In the genomic region with DNA sequence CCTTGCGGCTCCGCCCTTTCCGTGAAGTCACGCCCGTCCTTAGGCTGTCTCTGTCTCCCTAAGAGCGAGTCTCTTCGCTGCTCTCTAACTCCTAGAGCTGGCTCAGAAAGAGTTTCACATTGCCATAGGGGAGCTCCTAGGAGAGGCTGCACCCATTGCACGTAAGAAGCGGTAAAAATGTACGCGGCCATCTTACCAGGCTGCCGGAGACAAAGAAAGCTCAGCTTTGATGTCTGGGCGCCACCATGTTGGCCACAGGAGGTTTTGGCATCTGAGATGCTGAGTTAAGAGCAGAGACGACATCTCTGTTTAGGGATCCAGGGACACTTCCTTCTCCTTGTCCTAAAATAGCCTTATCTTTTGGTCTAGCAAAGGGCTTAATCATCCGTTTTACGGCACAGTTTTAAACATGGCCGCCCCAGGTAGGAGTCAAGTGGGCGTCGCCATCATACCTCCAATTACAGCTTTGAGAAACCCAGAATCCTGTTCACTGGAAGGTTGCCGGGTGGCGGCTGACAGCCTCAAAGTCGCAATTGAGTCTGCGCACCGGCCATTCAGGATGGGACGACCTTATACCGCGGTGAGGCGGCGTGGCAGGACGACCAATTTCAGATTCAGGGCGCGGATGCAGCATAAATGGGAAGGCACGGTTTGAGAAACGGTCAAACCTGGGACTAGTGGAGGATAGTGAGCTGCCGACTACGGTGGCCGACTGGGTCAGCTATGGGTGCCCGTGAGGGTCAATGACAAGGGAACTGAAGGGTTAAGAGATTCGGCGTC, we compare ENCODE assay signal across 8 cellular contexts. TPM values are rescaled to one million over a fixed set of nuclear protein-coding genes. Genes with fewer than 3 reads are reported as not detected.
DNase-seq lines count a peak whose midpoint lies in the region; ATAC-seq and TF ChIP-seq lines count a peak whose summit lies in the region.

ZNF793 (plus strand) TSS at position 553 of the 780 bp plus-strand sequence. CDS start 16,501 bp downstream, outside the sequence.

- H3K36me3 ChIP-seq in HUES64 (ENCODE audit: insufficient read depth, low read length), result peaks cover 22% of the 10 kb centered on the region
- H3K36me3 ChIP-seq in hepatocyte (replicated peaks; ENCODE audit: insufficient read depth, low read depth), result no peaks in the 10 kb centered on the region
- peaks cover 3 to 23% of the 10 kb centered on the region in 2 donors for H3K36me3 ChIP-seq in psoas muscle (ENCODE audit: insufficient read depth in 1 of 2, low read depth in 1 of 2)
- H3K36me3 ChIP-seq in upper lobe of left lung, result peaks cover 0 to 11% (median 0%) of the 10 kb centered on the region in 4 donors

- intact Hi-C loops in psoas muscle (cut with DNase I), result no loop called here

- H3K9me2 ChIP-seq in hepatocyte (replicated peaks; ENCODE audit: insufficient read depth), result no peaks in the 10 kb centered on the region

- H4K20me1 ChIP-seq in hepatocyte (ENCODE audit: insufficient read depth, poor library complexity, severe bottlenecking), result no peaks in the 10 kb centered on the region

- peak within 1 kb of the TSS; percentile 97 for H3K9ac ChIP-seq in HUES64 (ENCODE audit: low read depth, low read length)

- 1% methylated on average over 40 of the region's 40 CpGs for WGBS in HUES64
- WGBS in hepatocyte (ENCODE audit: low lambda C conversion rate, missing lambda C conversion rate), result 4% methylated on average over 40 of the region's 40 CpGs
- WGBS in psoas muscle, 3 donors, result 0 to 1% (median 0%) methylated on average over 40 of the region's 40 CpGs
- 0% methylated on average over 26 to 37 of the region's 40 CpGs for WGBS in upper lobe of left lung, 2 donors

- peak; percentile 44 for DNase-seq in GM10266 (ENCODE audit: extremely low spot score)
- DNase-seq in amygdala (lab: John Stamatoyannopoulos, UW), result peak; percentile 37 to 96 (median 76)
- DNase-seq in hepatocyte (ENCODE audit: low spot score), result peak; percentile 91
- peak; percentile 76 to 78 for DNase-seq in psoas muscle
- peak; percentile 57 to 58 for DNase-seq in upper lobe of left lung

- H3K9me3 ChIP-seq in HUES64 (ENCODE audit: insufficient read depth, low read depth, low read length), result no peaks in the 10 kb centered on the region
- no peaks in the 10 kb centered on the region for H3K9me3 ChIP-seq in hepatocyte (ENCODE audit: low read depth)
- H3K9me3 ChIP-seq in psoas muscle, result peaks cover 13% of the 10 kb centered on the region
- H3K9me3 ChIP-seq in upper lobe of left lung, result peaks cover 0 to 31% (median 10%) of the 10 kb centered on the region in 4 donors

- peak within 1 kb of the TSS; percentile 85 for H3K4me2 ChIP-seq in hepatocyte

- H3K4me3 ChIP-seq in HUES64 (ENCODE audit: low read length) (peak within 1 kb of the TSS; percentile 78), hepatocyte (peak within 1 kb of the TSS; percentile 93), psoas muscle (peak within 1 kb of the TSS; percentile 87), upper lobe of left lung (peak within 1 kb of the TSS; percentile 49 to 70 (median 66))

- H3K4me1 ChIP-seq in HUES64 (ENCODE audit: insufficient read depth, low read length) (peaks cover 11% of the 10 kb centered on the region), hepatocyte (ENCODE audit: insufficient read depth) (peaks cover 4% of the 10 kb centered on the region), psoas muscle (peaks cover 7% of the 10 kb centered on the region), upper lobe of left lung (peaks cover 0 to 16% (median 3%) of the 10 kb centered on the region in 4 donors)

- H3K27me3 ChIP-seq in HUES64 (ENCODE audit: insufficient read depth, low read length) (no peaks in the 10 kb centered on the region), hepatocyte (no peaks in the 10 kb centered on the region), psoas muscle (ENCODE audit: insufficient read depth in 3 of 3, low read length in 2 of 3) (no peaks in the 10 kb centered on the region), upper lobe of left lung (no peaks in the 10 kb centered on the region)

- ATAC-seq in SK-N-SH treated with all-trans-retinoic acid at 6 μM for 48 hours, result peak; percentile 93
- peak; percentile 89 to 96 (median 93) for ATAC-seq in psoas muscle
- peak; percentile 64 to 81 for ATAC-seq in upper lobe of left lung (ENCODE audit: low FRiP score in 2 of 2)
- no peak for ATAC-seq in GM19023 (IDR thresholded peaks at IDR 0.05; ENCODE audit: unreplicated experiment)

- TF ChIP-seq CTCF in GM10266 (IDR thresholded peaks at IDR 0.05; ENCODE audit: control insufficient read depth, insufficient read depth, low read depth, missing control alignments) (no peak), hepatocyte (IDR thresholded peaks at IDR 0.05; ENCODE audit: poor library complexity) (no peak), psoas muscle (IDR thresholded peaks at IDR 0.05) (no peak), upper lobe of left lung (IDR thresholded peaks at IDR 0.05) (no peak)

- peak within 1 kb of the TSS; percentile 92 for H2AFZ ChIP-seq in hepatocyte

- TF ChIP-seq POLR2A in upper lobe of left lung (IDR thresholded peaks at IDR 0.05), result peak in 1 of 4 donors; percentile 26

- peak within 1 kb of the TSS; percentile 94 for H3K27ac ChIP-seq in HUES64 (ENCODE audit: low read depth, low read length)
- peak within 1 kb of the TSS; percentile 99 for H3K27ac ChIP-seq in hepatocyte
- H3K27ac ChIP-seq in psoas muscle, result peak within 1 kb of the TSS; percentile 89
- peak within 1 kb of the TSS; percentile 84 to 90 (median 88) for H3K27ac ChIP-seq in upper lobe of left lung

- no peak for TF ChIP-seq EP300 in upper lobe of left lung (IDR thresholded peaks at IDR 0.05)

- peaks cover 3% of the 10 kb centered on the region for H3K79me2 ChIP-seq in hepatocyte

TF ChIP-seq in SK-N-SH treated with all-trans-retinoic acid at 6 μM for 48 hours, 23 proteins besides CTCF, POLR2A, EP300 and RAD21:
- TF ChIP-seq ZNF70 (CRISPR knock-in tag; IDR thresholded peaks at IDR 0.05) (peak; percentile 53; the same call in 1 of the 2 replicates), RARB (CRISPR knock-in tag; IDR thresholded peaks at IDR 0.05) (no peak), ZNF565 (CRISPR knock-in tag; conservative IDR thresholded peaks at IDR 0.05; ENCODE audit: low read depth) (no peak), PPARA (CRISPR knock-in tag; IDR thresholded peaks at IDR 0.05; ENCODE audit: borderline replicate concordance) (no peak), ESRRG (CRISPR knock-in tag; IDR thresholded peaks at IDR 0.05) (no peak), SNAI2 (CRISPR knock-in tag; IDR thresholded peaks at IDR 0.05) (no peak)
- TF ChIP-seq, protein P1, sequence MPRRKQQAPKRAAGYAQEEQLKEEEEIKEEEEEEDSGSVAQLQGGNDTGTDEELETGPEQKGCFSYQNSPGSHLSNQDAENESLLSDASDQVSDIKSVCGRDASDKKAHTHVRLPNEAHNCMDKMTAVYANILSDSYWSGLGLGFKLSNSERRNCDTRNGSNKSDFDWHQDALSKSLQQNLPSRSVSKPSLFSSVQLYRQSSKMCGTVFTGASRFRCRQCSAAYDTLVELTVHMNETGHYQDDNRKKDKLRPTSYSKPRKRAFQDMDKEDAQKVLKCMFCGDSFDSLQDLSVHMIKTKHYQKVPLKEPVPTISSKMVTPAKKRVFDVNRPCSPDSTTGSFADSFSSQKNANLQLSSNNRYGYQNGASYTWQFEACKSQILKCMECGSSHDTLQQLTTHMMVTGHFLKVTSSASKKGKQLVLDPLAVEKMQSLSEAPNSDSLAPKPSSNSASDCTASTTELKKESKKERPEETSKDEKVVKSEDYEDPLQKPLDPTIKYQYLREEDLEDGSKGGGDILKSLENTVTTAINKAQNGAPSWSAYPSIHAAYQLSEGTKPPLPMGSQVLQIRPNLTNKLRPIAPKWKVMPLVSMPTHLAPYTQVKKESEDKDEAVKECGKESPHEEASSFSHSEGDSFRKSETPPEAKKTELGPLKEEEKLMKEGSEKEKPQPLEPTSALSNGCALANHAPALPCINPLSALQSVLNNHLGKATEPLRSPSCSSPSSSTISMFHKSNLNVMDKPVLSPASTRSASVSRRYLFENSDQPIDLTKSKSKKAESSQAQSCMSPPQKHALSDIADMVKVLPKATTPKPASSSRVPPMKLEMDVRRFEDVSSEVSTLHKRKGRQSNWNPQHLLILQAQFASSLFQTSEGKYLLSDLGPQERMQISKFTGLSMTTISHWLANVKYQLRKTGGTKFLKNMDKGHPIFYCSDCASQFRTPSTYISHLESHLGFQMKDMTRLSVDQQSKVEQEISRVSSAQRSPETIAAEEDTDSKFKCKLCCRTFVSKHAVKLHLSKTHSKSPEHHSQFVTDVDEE (CRISPR knock-in tag; IDR thresholded peaks at IDR 0.05), result peak; percentile 50; the same call in 1 of the 2 replicates
- TF ChIP-seq, protein P2, sequence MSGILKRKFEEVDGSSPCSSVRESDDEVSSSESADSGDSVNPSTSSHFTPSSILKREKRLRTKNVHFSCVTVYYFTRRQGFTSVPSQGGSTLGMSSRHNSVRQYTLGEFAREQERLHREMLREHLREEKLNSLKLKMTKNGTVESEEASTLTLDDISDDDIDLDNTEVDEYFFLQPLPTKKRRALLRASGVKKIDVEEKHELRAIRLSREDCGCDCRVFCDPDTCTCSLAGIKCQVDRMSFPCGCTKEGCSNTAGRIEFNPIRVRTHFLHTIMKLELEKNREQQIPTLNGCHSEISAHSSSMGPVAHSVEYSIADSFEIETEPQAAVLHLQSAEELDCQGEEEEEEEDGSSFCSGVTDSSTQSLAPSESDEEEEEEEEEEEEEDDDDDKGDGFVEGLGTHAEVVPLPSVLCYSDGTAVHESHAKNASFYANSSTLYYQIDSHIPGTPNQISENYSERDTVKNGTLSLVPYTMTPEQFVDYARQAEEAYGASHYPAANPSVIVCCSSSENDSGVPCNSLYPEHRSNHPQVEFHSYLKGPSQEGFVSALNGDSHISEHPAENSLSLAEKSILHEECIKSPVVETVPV (CRISPR knock-in tag; IDR thresholded peaks at IDR 0.05), result no peak

RNA-seq across cellular contexts. Expression of gene ZNF793, which starts in this region (rescaled TPM):
- 7.3 TPM for polyA plus RNA-seq in HUES64 (2013, experiment 1 of 2)
- polyA plus RNA-seq in HUES64 (2013, experiment 2 of 2), result 5.3 TPM
- total RNA-seq in hepatocyte (5.1 and 5.8 TPM in 2 replicates), psoas muscle (1 to 10 TPM; 1.3 to 2.9 (median 1.8) TPM), upper lobe of left lung (1 to 10 TPM; 1.4 to 7.3 (median 3.0) TPM)
- polyA plus RNA-seq in hepatocyte (6.0 and 6.2 TPM in 2 replicates), psoas muscle (1 to 10 TPM in 2 of 3 donors, under 1 TPM in 1; 0.96 to 1.1 (median 1.1) TPM)
